ENCODE assay signal across 9 cellular contexts in genomic region chr6:138654715-138655634, GRCh38.
DNase-seq lines count a peak whose midpoint lies in the region; ATAC-seq lines count a peak whose summit lies in the region.
"Had no signal": no experiment of that assay in that cellular context is flagged by ENCODE, and none has a peak within 500 bp of the region (broad histone marks: within the 10 kb centered on the region; RNA-seq: fewer than 3 reads in every experiment).

No MANE protein-coding gene starts in this region.

- intact Hi-C loops in Right ventricle myocardium superior (cut with DNase I) = no loop called here

- no peaks in the 10 kb centered on the region for H3K36me3 Mint-ChIP-seq in activated naive CD4-positive, alpha-beta T cell treated with anti-CD3 and anti-CD28 coated beads, Interleukin-2, amount 50 U/mL, for 72 hours

- H3K27ac Mint-ChIP-seq in activated naive CD4-positive, alpha-beta T cell treated with anti-CD3 and anti-CD28 coated beads, Interleukin-2, amount 50 U/mL, for 72 hours = no peak overlapping the region

- no peaks in the 10 kb centered on the region for H3K9me3 Mint-ChIP-seq in activated naive CD4-positive, alpha-beta T cell treated with anti-CD3 and anti-CD28 coated beads, Interleukin-2, amount 50 U/mL, for 72 hours

- ATAC-seq in HG03135 (IDR thresholded peaks at IDR 0.05; ENCODE audit: unreplicated experiment) = peak; percentile 98
- peak; percentile 100 for ATAC-seq in activated naive CD4-positive, alpha-beta T cell treated with anti-CD3 and anti-CD28 coated beads, Interleukin-2, amount 50 U/mL, for 72 hours
- no peak for ATAC-seq in Right ventricle myocardium superior (ENCODE audit: poor library complexity)

- peak; percentile 25 for DNase-seq in stimulated activated naive CD4-positive, alpha-beta T cell treated with Interleukin-2 at 50 U/mL for 16 hours (lab: John Stamatoyannopoulos, UW)
- no peak for DNase-seq in stimulated activated naive CD4-positive, alpha-beta T cell (lab: John Stamatoyannopoulos, UW)
- peak in 1 of 2 donors; percentile 20 for DNase-seq in activated naive CD4-positive, alpha-beta T cell treated with anti-CD3 and anti-CD28 coated beads, Interleukin-2, amount 50 U/mL, for 72 hours (ENCODE audit: low spot score in 2 of 2)
- DNase-seq in stimulated activated CD4-positive, alpha-beta T cell treated with anti-CD3 and anti-CD28 coated beads, Interleukin-15, amount 100 ng/mL, for 24 hours = peak; percentile 53
- DNase-seq in NCI-H524 treated with DMSO at 0.1 percent for 48 hours (lab: John Stamatoyannopoulos, UW) = no peak
- DNase-seq in LoVo (ENCODE audit: low spot score) = no peak
- DNase-seq in Right ventricle myocardium superior = no peak
- DNase-seq: DND-41 had no signal

Comparison
In these comparisons a context has a peak if more than half of its experiments do, and no peak if none do; other contexts are left out.
1. DNase-seq: peak in stimulated activated naive CD4-positive, alpha-beta T cell treated with Interleukin-2 at 50 U/mL for 16 hours (single experiment) and stimulated activated CD4-positive, alpha-beta T cell treated with anti-CD3 and anti-CD28 coated beads, Interleukin-15, amount 100 ng/mL, for 24 hours (single experiment); none in stimulated activated naive CD4-positive, alpha-beta T cell (0 of 6), NCI-H524 treated with DMSO at 0.1 percent for 48 hours (single experiment), LoVo (single experiment) and Right ventricle myocardium superior (single experiment).